Comparison of ENCODE assay signal across 1 cellular context in the genomic region with DNA sequence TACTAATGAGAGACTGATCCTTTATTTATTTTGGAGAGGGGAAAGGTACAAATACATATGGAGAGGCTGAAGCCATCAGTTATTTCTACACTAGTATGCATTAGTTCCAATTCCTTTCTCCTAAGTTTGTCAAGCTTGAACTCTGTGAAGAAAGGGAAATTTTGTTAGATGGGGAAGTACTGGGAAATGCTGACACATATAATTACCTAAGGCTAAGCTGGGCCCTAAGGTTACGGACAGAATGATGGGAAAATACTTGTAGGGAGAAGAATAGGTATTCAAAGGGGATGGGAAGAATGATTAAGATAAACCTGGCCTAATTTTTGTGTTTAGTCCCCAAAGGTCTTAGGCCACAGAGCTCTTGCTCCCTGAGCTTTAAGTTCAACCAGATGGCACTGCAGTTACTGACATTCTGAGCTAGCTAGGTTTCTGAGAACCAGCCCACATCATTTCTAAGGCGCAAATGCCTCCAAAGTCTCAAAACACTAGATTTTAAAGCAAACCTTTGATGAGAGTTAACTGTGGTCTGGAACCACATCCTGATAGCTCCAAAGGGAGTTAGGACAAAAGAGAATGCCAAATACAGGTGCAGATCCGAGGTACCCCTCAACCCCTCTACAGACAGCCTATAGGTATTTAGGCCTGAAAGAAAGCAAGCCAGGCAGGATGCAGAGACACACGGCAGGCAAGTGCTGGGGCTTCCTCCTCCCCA.
A peak's percentile ranks its signal among the peaks of the same experiment; 100 is the strongest.
TF ChIP-seq lines count a peak whose summit lies in the region.

No MANE protein-coding gene starts in this region.

TF ChIP-seq in HepG2, 621 proteins besides CTCF, POLR2A, EP300 and RAD21:
- TF ChIP-seq MAZ (IDR thresholded peaks at IDR 0.05; ENCODE audit: borderline replicate concordance, low read depth, low read length) (no peak), MAZ (CRISPR knock-in tag; IDR thresholded peaks at IDR 0.05; ENCODE audit: low read depth) (no peak), MAFF (IDR thresholded peaks at IDR 0.05; ENCODE audit: low read depth, low read length) (peak; percentile 44; the same call in 1 of the 2 replicates), KAT7 (CRISPR knock-in tag; IDR thresholded peaks at IDR 0.05; ENCODE audit: borderline replicate concordance) (no peak), MAFK (conservative IDR thresholded peaks at IDR 0.05 in 1 of 2, IDR thresholded peaks at IDR 0.05 in 1 of 2; ENCODE audit: low read length in 2 of 2) (peak; percentile 58 to 76; a peak in 2 of 4 replicates)
